Comparison of ENCODE assay signal across 11 cellular contexts in genomic region chr1:165152727-165153126, GRCh38.
A peak's percentile ranks its signal among the peaks of the same experiment; 100 is the strongest.
DNase-seq lines count a peak whose midpoint lies in the region; ATAC-seq and TF ChIP-seq lines count a peak whose summit lies in the region.
"Had no signal": no experiment of that assay in that cellular context is flagged by ENCODE, and none has a peak within 500 bp of the region (broad histone marks: within the 10 kb centered on the region; RNA-seq: fewer than 3 reads in every experiment).

No MANE protein-coding gene starts in this region.

- H3K4me3 ChIP-seq in BJ (ENCODE audit: low read depth, low read length) (no peak overlapping the region), HAP-1 (no peak overlapping the region), RWPE2 (ENCODE audit: severe bottlenecking) (no peak overlapping the region), sigmoid colon (no peak overlapping the region)
- H3K4me3 ChIP-seq: thoracic aorta had no signal

- TF ChIP-seq CTCF in BJ (IDR thresholded peaks at IDR 0.05; ENCODE audit: insufficient read depth, low read depth, low read length), result peak; percentile 10; the same call in 1 of the 2 replicates
- peak; percentile 46 for TF ChIP-seq CTCF in RWPE2 (IDR thresholded peaks at IDR 0.05; ENCODE audit: poor library complexity, severe bottlenecking)
- TF ChIP-seq CTCF in sigmoid colon (IDR thresholded peaks at IDR 0.05), result no peak

- no peaks in the 10 kb centered on the region for H3K4me1 ChIP-seq in HAP-1
- no peaks in the 10 kb centered on the region for H3K4me1 ChIP-seq in RWPE2 (ENCODE audit: insufficient read depth, poor library complexity, severe bottlenecking)
- no peaks in the 10 kb centered on the region for H3K4me1 ChIP-seq in sigmoid colon

- H3K36me3 ChIP-seq in BJ (ENCODE audit: control insufficient read depth, insufficient read depth, low read length) (no peaks in the 10 kb centered on the region), HAP-1 (replicated peaks) (no peaks in the 10 kb centered on the region), RWPE2 (ENCODE audit: low read depth) (no peaks in the 10 kb centered on the region), sigmoid colon (no peaks in the 10 kb centered on the region)
- H3K36me3 ChIP-seq: thoracic aorta had no signal

- WGBS in sigmoid colon, 2 donors, result 31 to 40% methylated on average over 3 of the region's 3 CpGs

- no peaks in the 10 kb centered on the region; the same call in 1 of the 2 replicates for H3K27me3 ChIP-seq in BJ (ENCODE audit: control insufficient read depth, insufficient read depth, low read length)
- 0 out of 2 replicates have a peak, but pooled peaks cover 5% of the 10 kb centered on the region for H3K27me3 ChIP-seq in HAP-1 (ENCODE audit: low read depth)
- H3K27me3 ChIP-seq in RWPE2 (ENCODE audit: insufficient read depth, poor library complexity, severe bottlenecking), result no peaks in the 10 kb centered on the region
- H3K27me3 ChIP-seq in sigmoid colon, result no peaks in the 10 kb centered on the region

- CTCF ChIA-PET in BJ (lab: Yijun Ruan, JAX), result interaction anchor here (1.0 to 1.4 kb wide), 2 partner anchors 10 to 19 kb away, joined by 4 read pairs; no protein-coding TSS in a partner anchor

- no peak for TF ChIP-seq POLR2A in sigmoid colon (IDR thresholded peaks at IDR 0.05)

- TF ChIP-seq EP300 in sigmoid colon (IDR thresholded peaks at IDR 0.05), result no peak

- intact Hi-C loops in sigmoid colon (cut with DNase I) (no loop called here), posterior cingulate gyrus (cut with DNase I) (no loop called here)

- POLR2A ChIA-PET in BJ (lab: Charles Lee), result no interaction called here

- H3K27ac ChIP-seq in RWPE2 (ENCODE audit: poor library complexity, severe bottlenecking), result no peak overlapping the region
- no peak overlapping the region for H3K27ac ChIP-seq in sigmoid colon
- H3K27ac ChIP-seq: thoracic aorta had no signal

- H3K9me3 ChIP-seq in HAP-1, result no peaks in the 10 kb centered on the region
- H3K9me3 ChIP-seq in RWPE2 (ENCODE audit: severe bottlenecking), result no peaks in the 10 kb centered on the region
- peaks cover 0 to 5% (median 0%) of the 10 kb centered on the region in 4 donors for H3K9me3 ChIP-seq in sigmoid colon
- H3K9me3 ChIP-seq: thoracic aorta had no signal

- in situ Hi-C loops in HAP-1 (cut with MboI; ENCODE audit: low sequenced_read_pairs), result no loop called here

- ATAC-seq in RWPE2 (ENCODE audit: low read depth), result peak; percentile 77; the same call in 2 of the 3 replicates

- DNase-seq in BJ (ENCODE audit: low read depth) (no peak), HAP-1 (ENCODE audit: low spot score in 2 of 2) (peak; percentile 34), RWPE2 (ENCODE audit: low spot score) (no peak), kidney tubule cell (ENCODE audit: low spot score) (peak; percentile 15), sigmoid colon (no peak), SIG-M5 treated with dmso at 0.1 percent for 504 hours (lab: John Stamatoyannopoulos, UW; ENCODE audit: unreplicated experiment) (no peak), posterior cingulate gyrus (no peak)
- no peak for DNase-seq in stimulated activated CD4-positive, alpha-beta T cell treated with anti-CD3 and anti-CD28 coated beads, Interleukin-4, amount 100 ng/mL, for 24 hours
- DNase-seq: amygdala, RPMI8226 had no signal

Comparison
In these comparisons a context has a peak if more than half of its experiments do, and no peak if none do; other contexts are left out.
1. DNase-seq: peak in HAP-1 (2 of 2) and kidney tubule cell (single experiment); none in BJ (single experiment), RWPE2 (single experiment), stimulated activated CD4-positive, alpha-beta T cell treated with anti-CD3 and anti-CD28 coated beads, Interleukin-4, amount 100 ng/mL, for 24 hours (single experiment), sigmoid colon (single experiment), SIG-M5 treated with dmso at 0.1 percent for 504 hours (single experiment) and posterior cingulate gyrus (0 of 10).
2. CTCF ChIP-seq: peak in BJ (single experiment) and RWPE2 (single experiment); none in sigmoid colon (0 of 4).